ENCODE assay signal across 14 cellular contexts in genomic region chr22:32996702-32997101, GRCh38.
DNase-seq lines count a peak whose midpoint lies in the region; ATAC-seq and TF ChIP-seq lines count a peak whose summit lies in the region.
"Had no signal": no experiment of that assay in that cellular context is flagged by ENCODE, and none has a peak within 500 bp of the region (broad histone marks: within the 10 kb centered on the region; RNA-seq: fewer than 3 reads in every experiment).

No MANE protein-coding gene starts in this region.

- no peak overlapping the region for H3K27ac Mint-ChIP-seq in GM23338
- H3K27ac Mint-ChIP-seq: activated naive CD8-positive, alpha-beta T cell treated with anti-CD3 and anti-CD28 coated beads for 36 hours had no signal

- H3K9ac ChIP-seq in adipocyte (ENCODE audit: low read length), result no peak overlapping the region

- H3K4me1 Mint-ChIP-seq in GM23338, result peaks cover 32% of the 10 kb centered on the region; the same call in 2 of the 3 replicates

- H3K36me3 ChIP-seq in adipocyte (ENCODE audit: control insufficient read depth, insufficient read depth, low read length, severe bottlenecking) (no peaks in the 10 kb centered on the region), heart right ventricle (no peaks in the 10 kb centered on the region), GM23338 (ENCODE audit: insufficient read depth) (peaks cover 4% of the 10 kb centered on the region; the same call in 1 of the 2 replicates)

- no peak overlapping the region for H3K4me2 ChIP-seq in GM23338

- H3K9me2 ChIP-seq in GM23338 (ENCODE audit: insufficient read depth), result no peaks in the 10 kb centered on the region

- peaks cover 4% of the 10 kb centered on the region for H3K27me3 ChIP-seq in adipocyte (replicated peaks; ENCODE audit: control insufficient read depth, insufficient read depth, low read length)
- no peaks in the 10 kb centered on the region for H3K27me3 ChIP-seq in heart right ventricle
- H3K27me3 ChIP-seq in GM23338 (ENCODE audit: insufficient read depth), result no peaks in the 10 kb centered on the region

- no peak overlapping the region for H2AFZ ChIP-seq in GM23338

- H3K36me3 Mint-ChIP-seq in GM23338 (ENCODE audit: low read depth), result peaks cover 35% of the 10 kb centered on the region; the same call in 2 of the 3 replicates
- H3K36me3 Mint-ChIP-seq: activated naive CD8-positive, alpha-beta T cell treated with anti-CD3 and anti-CD28 coated beads for 36 hours had no signal

- TF ChIP-seq CTCF in AG10803 (conservative IDR thresholded peaks at IDR 0.05; ENCODE audit: low read length) (no peak), heart right ventricle (IDR thresholded peaks at IDR 0.05) (no peak), retinal pigment epithelial cell (conservative IDR thresholded peaks at IDR 0.05; ENCODE audit: low read depth, low read length) (no peak), GM23338 (conservative IDR thresholded peaks at IDR 0.05; ENCODE audit: low read depth in 2 of 2) (no peak)

- H3K9me3 ChIP-seq in adipocyte (ENCODE audit: control insufficient read depth, low read length), result no peaks in the 10 kb centered on the region
- no peaks in the 10 kb centered on the region for H3K9me3 ChIP-seq in heart right ventricle

- no peaks in the 10 kb centered on the region; the same call in 1 of the 2 replicates for H3K79me2 ChIP-seq in GM23338 (replicated peaks; ENCODE audit: insufficient read depth)

- 51 to 68% methylated on average over 11 of the region's 11 CpGs for WGBS in heart right ventricle, 2 donors

- H3K4me3 ChIP-seq in AG10803 (ENCODE audit: low read length), result no peak overlapping the region
- H3K4me3 ChIP-seq in adipocyte (ENCODE audit: low read length), result peak overlapping the region; percentile 17
- H3K4me3 ChIP-seq in heart right ventricle, result no peak overlapping the region
- no peak overlapping the region for H3K4me3 ChIP-seq in retinal pigment epithelial cell (ENCODE audit: low read length)
- H3K4me3 ChIP-seq in GM23338, result no peak overlapping the region

- peaks cover 24% of the 10 kb centered on the region for H4K20me1 ChIP-seq in GM23338 (replicated peaks; ENCODE audit: insufficient read depth)

- peaks cover 9% of the 10 kb centered on the region for H3F3A ChIP-seq in GM23338 (replicated peaks; ENCODE audit: low read depth)

- DNase-seq in AG10803 (ENCODE audit: low read depth) (peak; percentile 63), adipocyte (ENCODE audit: low read depth) (peak; percentile 71), heart right ventricle (peak; percentile 35 to 70), retinal pigment epithelial cell (ENCODE audit: low read depth) (peak; percentile 45), RPMI8226 (no peak), GM23338 (ENCODE audit: low spot score) (no peak), G401 (ENCODE audit: low spot score) (no peak)
- DNase-seq: ACHN; activated naive CD8-positive, alpha-beta T cell treated with anti-CD3 and anti-CD28 coated beads for 36 hours; dermis blood vessel endothelial cell; Karpas-422; mesenchymal stem cell had no signal

- H3K27ac ChIP-seq in heart right ventricle, result no peak overlapping the region
- H3K27ac ChIP-seq in GM23338 (ENCODE audit: low read depth), result no peak overlapping the region

- H3K4me1 ChIP-seq in adipocyte (ENCODE audit: control insufficient read depth, insufficient read depth, low read length), result peaks cover 22% of the 10 kb centered on the region
- peaks cover 0 to 25% (median 7%) of the 10 kb centered on the region in 9 donors for H3K4me1 ChIP-seq in heart right ventricle
- peaks cover 27% of the 10 kb centered on the region for H3K4me1 ChIP-seq in GM23338 (ENCODE audit: insufficient read depth)

- no peak overlapping the region for H3K4me3 Mint-ChIP-seq in GM23338
- H3K4me3 Mint-ChIP-seq: activated naive CD8-positive, alpha-beta T cell treated with anti-CD3 and anti-CD28 coated beads for 36 hours had no signal

- in situ Hi-C loops in G401 (cut with HindIII; ENCODE audit: low sequenced_read_pairs), result no loop called here

- ATAC-seq in heart right ventricle, result peak; percentile 49 to 92 (median 75)
- no peak for ATAC-seq in GM23338
- no peak for ATAC-seq in GM18909 (IDR thresholded peaks at IDR 0.05; ENCODE audit: poor library complexity, unreplicated experiment)
- ATAC-seq: Panc1 had no signal

- H3K27me3 Mint-ChIP-seq in GM23338 (ENCODE audit: insufficient read depth, low read depth, poor library complexity), result peaks cover 9% of the 10 kb centered on the region

- intact Hi-C loops in heart right ventricle (cut with DNase I), result loop anchor here in 4 of 10 donors (5.0 kb wide), 3 partner anchors 194 to 469 kb away; partner anchors contain the start of gene TIMP3 (in 1 of the 4)

- no peaks in the 10 kb centered on the region for H3K9me3 Mint-ChIP-seq in GM23338
- H3K9me3 Mint-ChIP-seq: activated naive CD8-positive, alpha-beta T cell treated with anti-CD3 and anti-CD28 coated beads for 36 hours had no signal

TF ChIP-seq in GM23338, 12 proteins besides CTCF, POLR2A, EP300 and RAD21 (continues in another document):
- TF ChIP-seq REST (IDR thresholded peaks at IDR 0.05; ENCODE audit: unreplicated experiment) (no peak), ZNF114 (CRISPR knock-in tag; IDR thresholded peaks at IDR 0.05) (no peak), POLR2AphosphoS5 (IDR thresholded peaks at IDR 0.05; ENCODE audit: low read depth) (no peak), EZH2phosphoT487 (IDR thresholded peaks at IDR 0.05; ENCODE audit: unreplicated experiment) (no peak)

Comparison
In these comparisons a context has a peak if more than half of its experiments do, and no peak if none do; other contexts are left out.
1. DNase-seq: peak in AG10803 (single experiment), adipocyte (single experiment), heart right ventricle (2 of 2) and retinal pigment epithelial cell (single experiment); none in RPMI8226 (single experiment), GM23338 (single experiment) and G401 (single experiment).
2. ATAC-seq: peak in heart right ventricle (8 of 8); none in GM23338 (single experiment) and GM18909 (single experiment).